In the genomic region with DNA sequence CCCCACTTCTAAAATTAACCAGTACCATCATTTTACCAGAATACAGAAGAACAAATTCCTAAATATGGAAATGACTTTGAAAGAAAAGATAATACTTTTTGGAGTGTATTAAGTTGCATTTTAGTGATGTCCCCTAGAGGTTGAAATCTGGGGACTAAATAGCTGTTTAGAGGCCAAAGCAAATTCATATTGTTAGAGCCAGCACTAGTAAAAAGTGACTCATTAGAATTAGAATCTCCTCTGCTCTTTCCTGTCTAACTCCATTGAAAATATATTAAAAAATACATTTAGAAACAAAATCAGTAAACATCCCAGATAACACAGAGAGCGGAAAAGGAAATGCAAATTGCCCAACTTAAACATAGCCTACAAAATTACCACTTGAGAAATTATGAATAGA, we compare ENCODE assay signal across 1 cellular context.
TF ChIP-seq lines count a peak whose summit lies in the region.

No MANE protein-coding gene starts in this region.

TF ChIP-seq in SK-N-SH, 30 proteins besides CTCF, POLR2A, EP300 and RAD21 (continued from another document):
- TF ChIP-seq, protein P1, sequence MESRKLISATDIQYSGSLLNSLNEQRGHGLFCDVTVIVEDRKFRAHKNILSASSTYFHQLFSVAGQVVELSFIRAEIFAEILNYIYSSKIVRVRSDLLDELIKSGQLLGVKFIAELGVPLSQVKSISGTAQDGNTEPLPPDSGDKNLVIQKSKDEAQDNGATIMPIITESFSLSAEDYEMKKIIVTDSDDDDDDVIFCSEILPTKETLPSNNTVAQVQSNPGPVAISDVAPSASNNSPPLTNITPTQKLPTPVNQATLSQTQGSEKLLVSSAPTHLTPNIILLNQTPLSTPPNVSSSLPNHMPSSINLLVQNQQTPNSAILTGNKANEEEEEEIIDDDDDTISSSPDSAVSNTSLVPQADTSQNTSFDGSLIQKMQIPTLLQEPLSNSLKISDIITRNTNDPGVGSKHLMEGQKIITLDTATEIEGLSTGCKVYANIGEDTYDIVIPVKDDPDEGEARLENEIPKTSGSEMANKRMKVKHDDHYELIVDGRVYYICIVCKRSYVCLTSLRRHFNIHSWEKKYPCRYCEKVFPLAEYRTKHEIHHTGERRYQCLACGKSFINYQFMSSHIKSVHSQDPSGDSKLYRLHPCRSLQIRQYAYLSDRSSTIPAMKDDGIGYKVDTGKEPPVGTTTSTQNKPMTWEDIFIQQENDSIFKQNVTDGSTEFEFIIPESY (IDR thresholded peaks at IDR 0.05; ENCODE audit: borderline replicate concordance, low read depth): no peak
